In the genomic region with DNA sequence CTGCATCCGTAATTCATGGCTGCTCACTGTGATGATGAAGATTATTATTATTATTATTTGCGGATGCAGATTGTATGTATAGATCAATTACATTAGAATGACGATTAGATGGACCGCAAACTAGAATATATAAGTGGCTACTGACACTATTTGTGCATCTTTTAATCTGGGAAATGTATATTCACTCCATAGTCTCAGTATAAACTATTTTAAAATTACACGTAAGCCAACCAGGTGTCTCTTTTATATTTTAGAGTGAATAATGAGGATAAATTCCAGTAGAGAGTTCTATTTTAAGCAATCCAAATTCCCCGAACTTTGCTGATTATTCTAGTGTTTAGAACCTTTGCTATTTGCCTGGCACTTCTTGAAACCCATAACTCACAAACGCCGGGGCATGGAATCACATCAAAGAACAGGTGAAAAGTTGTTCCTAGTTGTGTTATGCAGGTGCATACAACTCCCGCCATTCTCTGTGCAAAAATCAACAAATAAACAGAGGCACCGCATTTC, we compare ENCODE assay signal across 8 cellular contexts. TPM values are rescaled to one million over a fixed set of nuclear protein-coding genes. Genes with fewer than 3 reads are reported as not detected.
DNase-seq lines count a peak whose midpoint lies in the region; ATAC-seq, FAIRE-seq and TF ChIP-seq lines count a peak whose summit lies in the region.

No MANE protein-coding gene starts in this region.

- H3K23ac ChIP-seq in mesenchymal stem cell (ENCODE audit: low read length in 2 of 2), result no peak overlapping the region

- no peak overlapping the region for H2BK5ac ChIP-seq in mesenchymal stem cell (ENCODE audit: low read depth, low read length, poor library complexity, severe bottlenecking)

- TF ChIP-seq POLR2A in heart left ventricle (IDR thresholded peaks at IDR 0.05) (no peak), vagina (IDR thresholded peaks at IDR 0.05) (no peak)

- no peak overlapping the region for H3K4ac ChIP-seq in mesenchymal stem cell (ENCODE audit: low read depth in 1 of 2, low read length in 2 of 2)

- no peaks in the 10 kb centered on the region for H3K27me3 Mint-ChIP-seq in astrocyte (ENCODE audit: low read depth, unreplicated experiment)

- no peak for TF ChIP-seq CTCF in heart left ventricle (IDR thresholded peaks at IDR 0.05)
- no peak for TF ChIP-seq CTCF in astrocyte (IDR thresholded peaks at IDR 0.05; ENCODE audit: insufficient read depth, low read depth, low read length)
- no peak for TF ChIP-seq CTCF in vagina (IDR thresholded peaks at IDR 0.05)
- no peak for TF ChIP-seq CTCF in foreskin keratinocyte (conservative IDR thresholded peaks at IDR 0.05)

- H2AK5ac ChIP-seq in mesenchymal stem cell (ENCODE audit: low read length, severe bottlenecking), result no peak overlapping the region

- WGBS in heart left ventricle, 4 donors, result 0 to 4% (median 1%) methylated on average over 10 of the region's 10 CpGs
- 0% methylated on average over 3 of the region's 10 CpGs for WGBS in mesenchymal stem cell

- H3K14ac ChIP-seq in mesenchymal stem cell (ENCODE audit: low read length in 2 of 2), result no peak overlapping the region

- H3K79me1 ChIP-seq in mesenchymal stem cell (replicated peaks; ENCODE audit: low read length, poor library complexity, severe bottlenecking), result peaks cover 5% of the 10 kb centered on the region

- H2BK120ac ChIP-seq in mesenchymal stem cell (ENCODE audit: low read depth, low read length), result no peak overlapping the region

- peaks cover 6 to 27% (median 19%) of the 10 kb centered on the region in 12 donors for H3K4me1 ChIP-seq in heart left ventricle
- H3K4me1 ChIP-seq in astrocyte (ENCODE audit: insufficient read depth, low read length), result peaks cover 6% of the 10 kb centered on the region
- peaks cover 1% of the 10 kb centered on the region for H3K4me1 ChIP-seq in mesenchymal stem cell (ENCODE audit: control insufficient read depth, insufficient read depth, low read depth, low read length)
- H3K4me1 ChIP-seq in vagina, result peaks cover 15% of the 10 kb centered on the region
- H3K4me1 ChIP-seq in foreskin keratinocyte, result no peaks in the 10 kb centered on the region

- H3K36me3 ChIP-seq in heart left ventricle, result peaks cover 0 to 33% (median 21%) of the 10 kb centered on the region in 9 donors
- peaks cover 9% of the 10 kb centered on the region for H3K36me3 ChIP-seq in astrocyte (ENCODE audit: insufficient read depth, low read length)
- H3K36me3 ChIP-seq in mesenchymal stem cell (ENCODE audit: control insufficient read depth in 1 of 2, insufficient read depth in 2 of 2, low read depth in 1 of 2, low read length in 2 of 2), result peaks cover 4 to 19% of the 10 kb centered on the region in 2 experiments
- H3K36me3 ChIP-seq in vagina, result peaks cover 0 to 15% of the 10 kb centered on the region in 2 donors

- H4K91ac ChIP-seq in mesenchymal stem cell (ENCODE audit: low read length), result no peak overlapping the region

- H3K4me3 ChIP-seq in heart left ventricle (peak overlapping the region; percentile 22 to 79 (median 72)), astrocyte (ENCODE audit: insufficient read depth, low read depth, low read length) (peak overlapping the region; percentile 85), mesenchymal stem cell (ENCODE audit: insufficient read depth in 1 of 2, low read depth in 1 of 2, low read length in 2 of 2) (peak overlapping the region; percentile 44 to 95), vagina (peak overlapping the region; percentile 30 to 66)

- H3K27ac ChIP-seq in heart left ventricle (peak overlapping the region in 9 of 12 donors; percentile 13 to 98 (median 96)), astrocyte (ENCODE audit: low read depth, low read length) (no peak overlapping the region), mesenchymal stem cell (ENCODE audit: low read length, poor library complexity, severe bottlenecking) (no peak overlapping the region), vagina (peak overlapping the region; percentile 99), foreskin keratinocyte (no peak overlapping the region)

- H2AFZ ChIP-seq in astrocyte (ENCODE audit: low read depth, low read length) (peak overlapping the region; percentile 71), mesenchymal stem cell (ENCODE audit: low read depth, low read length) (no peak overlapping the region)

- ATAC-seq in heart left ventricle (no peak), foreskin keratinocyte (no peak)

- H3K9ac ChIP-seq in astrocyte (ENCODE audit: low read length) (peak overlapping the region; percentile 55), mesenchymal stem cell (ENCODE audit: low read length) (peak overlapping the region; percentile 97)

- H3K27me3 ChIP-seq in heart left ventricle, result no peaks in the 10 kb centered on the region
- H3K27me3 ChIP-seq in astrocyte (ENCODE audit: insufficient read depth, low read length), result peaks cover 3% of the 10 kb centered on the region
- H3K27me3 ChIP-seq in mesenchymal stem cell (ENCODE audit: control insufficient read depth in 1 of 2, insufficient read depth in 1 of 2, low read length in 2 of 2), result no peaks in the 10 kb centered on the region
- no peaks in the 10 kb centered on the region for H3K27me3 ChIP-seq in vagina
- H3K27me3 ChIP-seq in foreskin keratinocyte, result no peaks in the 10 kb centered on the region

- H3K36me3 Mint-ChIP-seq in astrocyte (ENCODE audit: low read depth, unreplicated experiment), result no peaks in the 10 kb centered on the region

- no peaks in the 10 kb centered on the region for H3K9me3 ChIP-seq in heart left ventricle
- H3K9me3 ChIP-seq in astrocyte (ENCODE audit: insufficient read depth, low read depth, low read length), result no peaks in the 10 kb centered on the region
- H3K9me3 ChIP-seq in mesenchymal stem cell (ENCODE audit: control insufficient read depth, low read length), result no peaks in the 10 kb centered on the region
- H3K9me3 ChIP-seq in vagina, result no peaks in the 10 kb centered on the region

- no peak overlapping the region for H4K8ac ChIP-seq in mesenchymal stem cell (ENCODE audit: low read length)

- no peak overlapping the region for H3K18ac ChIP-seq in mesenchymal stem cell (ENCODE audit: low read depth in 1 of 2, low read length in 2 of 2)

- H3K4me3 Mint-ChIP-seq in astrocyte (ENCODE audit: unreplicated experiment), result peak overlapping the region; percentile 89

- H4K20me1 ChIP-seq in astrocyte (ENCODE audit: insufficient read depth, low read length), result peaks cover 11% of the 10 kb centered on the region

- intact Hi-C loops in heart left ventricle (cut with DNase I), result loop anchor here in 4 of 10 donors (1.0 to 5.0 kb wide), 3 partner anchors 91 to 93 kb away; partner anchors contain the start of gene TSPAN12 (in 4 of the 4)
- intact Hi-C loops in cardiac septum (cut with DNase I), result loop anchor here (2.0 kb wide), 1 partner anchor 93 kb away; no protein-coding TSS in a partner anchor
- intact Hi-C loops in vagina (cut with DNase I), result no loop called here

- peak overlapping the region; percentile 82 for H3K4me2 ChIP-seq in astrocyte (ENCODE audit: low read length)
- peak overlapping the region; percentile 79 for H3K4me2 ChIP-seq in mesenchymal stem cell (ENCODE audit: low read length, poor library complexity, severe bottlenecking)

- peak overlapping the region; percentile 96 for H3K27ac Mint-ChIP-seq in astrocyte (ENCODE audit: unreplicated experiment)

- DNase-seq in heart left ventricle, result no peak
- DNase-seq in cardiac septum (ENCODE audit: low spot score), result no peak
- no peak for DNase-seq in astrocyte (ENCODE audit: low read depth)
- no peak for DNase-seq in mesenchymal stem cell
- DNase-seq in vagina (ENCODE audit: extremely low spot score in 2 of 2), result no peak
- no peak for DNase-seq in COLO829 (ENCODE audit: low spot score)
- no peak for DNase-seq in foreskin keratinocyte
- no peak for DNase-seq in SW 1271 (lab: John Stamatoyannopoulos, UW)

- H2BK12ac ChIP-seq in mesenchymal stem cell (ENCODE audit: low read length in 2 of 2), result no peak overlapping the region

- H3K4me1 Mint-ChIP-seq in astrocyte (ENCODE audit: low read depth, unreplicated experiment), result peaks cover 4% of the 10 kb centered on the region

- FAIRE-seq in astrocyte (lab: Jason Lieb, UNC), result no peak

- no peaks in the 10 kb centered on the region for H3K9me3 Mint-ChIP-seq in astrocyte (ENCODE audit: unreplicated experiment)

- H3K79me2 ChIP-seq in astrocyte (ENCODE audit: insufficient read depth, low read length), result peaks cover 23% of the 10 kb centered on the region

- H2BK15ac ChIP-seq in mesenchymal stem cell (ENCODE audit: low read depth, poor library complexity, severe bottlenecking), result no peak overlapping the region

RNA-seq across cellular contexts. Expression of gene ING3, which starts 0.5 kb away (rescaled TPM):
- total RNA-seq in heart left ventricle (10 to 100 TPM in 8 of 9 donors, 1 to 10 TPM in 1; 9.3 to 16.0 (median 13.3) TPM), cardiac septum (15.5 TPM), astrocyte (6.5 and 8.6 TPM in 2 replicates), vagina (14.0 TPM), foreskin keratinocyte (9.9 and 10.7 TPM in 2 replicates)
- polyA plus RNA-seq in heart left ventricle (1 to 10 TPM; 5.4 to 9.6 TPM), foreskin keratinocyte (4.8 and 5.5 TPM in 2 replicates)
- 11.6 TPM for polyA plus RNA-seq in mesenchymal stem cell (2013, experiment 1 of 2)
- 12.4 TPM for polyA plus RNA-seq in mesenchymal stem cell (2013, experiment 2 of 2)

RNA-seq across cellular contexts. Expression of gene CPED1, which starts 38.4 kb away (rescaled TPM):
- total RNA-seq in heart left ventricle (10 to 100 TPM; 19.6 to 51.2 (median 27.5) TPM), cardiac septum (48.7 TPM), astrocyte (6.0 and 6.1 TPM in 2 replicates), vagina (27.3 TPM), foreskin keratinocyte (1.3 and 3.6 TPM in 2 replicates)
- polyA plus RNA-seq in heart left ventricle (1 to 10 TPM; 3.6 to 9.7 TPM), foreskin keratinocyte (0.57 and 0.76 TPM in 2 replicates)
- polyA plus RNA-seq in mesenchymal stem cell (2013, experiment 1 of 2), result 39.3 TPM
- 41.4 TPM for polyA plus RNA-seq in mesenchymal stem cell (2013, experiment 2 of 2)

Comparison
In these comparisons a context has a peak if more than half of its experiments do, and no peak if none do; other contexts are left out.
1. H3K27ac ChIP-seq: peak in heart left ventricle (9 of 12) and vagina (single experiment); none in astrocyte (single experiment), mesenchymal stem cell (single experiment) and foreskin keratinocyte (single experiment).
2. Peak in every context shown above with its lines, with median percentiles within 50 percentile points of each other: H3K4me3 ChIP-seq.